Comparison of ENCODE assay signal across 17 cellular contexts in genomic region chr11:27626938-27627586, GRCh38.
DNase-seq lines count a peak whose midpoint lies in the region; ATAC-seq and TF ChIP-seq lines count a peak whose summit lies in the region.
"Had no signal": no experiment of that assay in that cellular context is flagged by ENCODE, and none has a peak within 500 bp of the region (broad histone marks: within the 10 kb centered on the region; RNA-seq: fewer than 3 reads in every experiment).

No MANE protein-coding gene starts in this region.

- H3K9ac ChIP-seq in H9 (ENCODE audit: extremely low read depth, insufficient read length, low read length), result no peak overlapping the region
- H3K9ac ChIP-seq: BLaER1 treated with 17β-estradiol and CSF1 and Interleukin-3, amounts not matched to agents 10 nM and 100 nM had no signal

- H3K4me2 ChIP-seq in H9 (ENCODE audit: insufficient read depth, insufficient read length, low read length), result no peak overlapping the region
- H3K4me2 ChIP-seq: BLaER1 treated with 17β-estradiol and CSF1 and Interleukin-3, amounts not matched to agents 10 nM and 100 nM had no signal

- TF ChIP-seq CTCF in H9 (conservative IDR thresholded peaks at IDR 0.05) (no peak), WTC11 (IDR thresholded peaks at IDR 0.05) (no peak), GM10248 (IDR thresholded peaks at IDR 0.05; ENCODE audit: control extremely low read depth, extremely low read depth, low read depth, missing control alignments) (no peak)

- H2AK5ac ChIP-seq in H9 (ENCODE audit: insufficient read length, low read length), result no peak overlapping the region

- no peaks in the 10 kb centered on the region for H3K27me3 ChIP-seq in H9 (ENCODE audit: insufficient read depth, low read length)
- H3K27me3 ChIP-seq: BLaER1 treated with 17β-estradiol and CSF1 and Interleukin-3, amounts not matched to agents 10 nM and 100 nM had no signal

- H2BK12ac ChIP-seq in H9 (ENCODE audit: insufficient read length, low read depth, low read length), result no peak overlapping the region

- peaks cover 2% of the 10 kb centered on the region for H4K20me1 ChIP-seq in H9 (ENCODE audit: control insufficient read depth, insufficient read depth, insufficient read length)
- H4K20me1 ChIP-seq: BLaER1 treated with 17β-estradiol and CSF1 and Interleukin-3, amounts not matched to agents 10 nM and 100 nM had no signal

- CTCF ChIA-PET in WTC11 (lab: Charles Lee) (interaction anchor here (1.6 to 2.3 kb wide), 3 partner anchors 39 to 90 kb away, joined by 3 to 8 read pairs (median 7); no protein-coding TSS in a partner anchor), GM10248 (lab: Yijun Ruan, JAX) (no interaction called here)

- no peaks in the 10 kb centered on the region for H3K23me2 ChIP-seq in H9 (ENCODE audit: insufficient read length, low read depth, low read length, poor library complexity, severe bottlenecking)

- H3K79me2 ChIP-seq in H9 (ENCODE audit: insufficient read depth, low read length), result peaks cover 2% of the 10 kb centered on the region; the same call in 1 of the 2 replicates

- peak overlapping the region; percentile 16 for H3K27ac ChIP-seq in H9 (ENCODE audit: insufficient read length, low read depth, low read length)
- H3K27ac ChIP-seq: BLaER1 treated with 17β-estradiol and CSF1 and Interleukin-3, amounts not matched to agents 10 nM and 100 nM; HL-60 had no signal

- no peak overlapping the region for H3K4me3 Mint-ChIP-seq in H9
- no peak overlapping the region; the same call in 1 of the 2 replicates for H3K4me3 Mint-ChIP-seq in WTC11
- H3K4me3 Mint-ChIP-seq in stimulated activated memory B cell treated with anti-CD40 and anti-IgM and Interleukin-4, amounts not matched to agents 10 μg/mL and 1 μg/mL and 100 μg/mL, for 72 hours, result no peak overlapping the region
- H3K4me3 Mint-ChIP-seq: B cell; CD8-positive, alpha-beta T cell; IgD-negative memory B cell had no signal

- no peak overlapping the region for H3K14ac ChIP-seq in H9 (ENCODE audit: insufficient read depth, low read length)

- peaks cover 8% of the 10 kb centered on the region for H3K4me1 ChIP-seq in H9 (ENCODE audit: insufficient read depth, low read length)

- no peak overlapping the region for H2BK5ac ChIP-seq in H9 (ENCODE audit: insufficient read length, low read length)

- no peaks in the 10 kb centered on the region for H3K79me1 ChIP-seq in H9 (ENCODE audit: insufficient read depth, low read depth, low read length, poor library complexity, severe bottlenecking)

- H3T11ph ChIP-seq in H9 (ENCODE audit: low read length), result no peak overlapping the region

- H3K9me3 ChIP-seq in H9 (ENCODE audit: control insufficient read depth, low read depth, low read length), result no peaks in the 10 kb centered on the region
- H3K9me3 ChIP-seq: BLaER1 treated with 17β-estradiol and CSF1 and Interleukin-3, amounts not matched to agents 10 nM and 100 nM had no signal

- H3K27ac Mint-ChIP-seq in H9, result peak overlapping the region; percentile 16 to 62 (median 52); a peak in 4 of 7 replicates
- peak overlapping the region; percentile 98 for H3K27ac Mint-ChIP-seq in WTC11
- no peak overlapping the region for H3K27ac Mint-ChIP-seq in stimulated activated memory B cell treated with anti-CD40 and anti-IgM and Interleukin-4, amounts not matched to agents 10 μg/mL and 1 μg/mL and 100 μg/mL, for 72 hours
- H3K27ac Mint-ChIP-seq: B cell; CD8-positive, alpha-beta T cell; IgD-negative memory B cell had no signal

- no peak overlapping the region for H2BK120ac ChIP-seq in H9 (ENCODE audit: low read depth, low read length, poor library complexity, severe bottlenecking)

- H3K36me3 Mint-ChIP-seq in H9 (ENCODE audit: insufficient read depth in 1 of 3, low read depth in 3 of 3) (peaks cover 40 to 90% (median 66%) of the 10 kb centered on the region in 3 experiments), WTC11 (peaks cover 67% of the 10 kb centered on the region)
- no peaks in the 10 kb centered on the region for H3K36me3 Mint-ChIP-seq in stimulated activated memory B cell treated with anti-CD40 and anti-IgM and Interleukin-4, amounts not matched to agents 10 μg/mL and 1 μg/mL and 100 μg/mL, for 72 hours

- no CpG with 5 or more reads among the region's 4 CpGs for WGBS in H9 (ENCODE audit: extremely low coverage, insufficient read length, low lambda C conversion rate)

- no peak overlapping the region for H2AFZ ChIP-seq in H9 (ENCODE audit: low read length)

- H2BK15ac ChIP-seq in H9 (ENCODE audit: low read depth, low read length), result no peak overlapping the region

- H4K91ac ChIP-seq in H9 (ENCODE audit: insufficient read length, low read depth, low read length), result no peak overlapping the region

- H4K8ac ChIP-seq in H9 (replicated peaks; ENCODE audit: insufficient read length, low read depth, low read length), result no peak overlapping the region

- ATAC-seq in WTC11 (peak; percentile 31), GM21619 (IDR thresholded peaks at IDR 0.05; ENCODE audit: unreplicated experiment) (no peak), GM21447 (IDR thresholded peaks at IDR 0.05; ENCODE audit: unreplicated experiment) (no peak)
- ATAC-seq in stimulated activated memory B cell treated with anti-CD40 and anti-IgM and Interleukin-4, amounts not matched to agents 10 μg/mL and 1 μg/mL and 100 μg/mL, for 72 hours, result peak; percentile 24
- ATAC-seq: CD8-positive, alpha-beta T cell had no signal

- H3K27me3 Mint-ChIP-seq in H9 (ENCODE audit: low read depth) (no peaks in the 10 kb centered on the region), WTC11 (ENCODE audit: low read depth) (peaks cover under 1% of the 10 kb centered on the region; the same call in 1 of the 2 replicates)
- H3K27me3 Mint-ChIP-seq in stimulated activated memory B cell treated with anti-CD40 and anti-IgM and Interleukin-4, amounts not matched to agents 10 μg/mL and 1 μg/mL and 100 μg/mL, for 72 hours, result peaks cover under 1% of the 10 kb centered on the region
- H3K27me3 Mint-ChIP-seq: B cell had no signal

- H3K4me1 Mint-ChIP-seq in H9, result peaks cover 50 to 75% of the 10 kb centered on the region in 2 experiments
- H3K4me1 Mint-ChIP-seq in WTC11, result peaks cover 80% of the 10 kb centered on the region
- H3K4me1 Mint-ChIP-seq in stimulated activated memory B cell treated with anti-CD40 and anti-IgM and Interleukin-4, amounts not matched to agents 10 μg/mL and 1 μg/mL and 100 μg/mL, for 72 hours, result peaks cover 6% of the 10 kb centered on the region

- H2BK20ac ChIP-seq in H9 (ENCODE audit: low read depth, low read length, poor library complexity, severe bottlenecking), result no peak overlapping the region

- H3K18ac ChIP-seq in H9 (ENCODE audit: insufficient read length, low read depth, low read length), result no peak overlapping the region

- no peak overlapping the region for H3K4ac ChIP-seq in H9 (ENCODE audit: low read depth, low read length)

- POLR2A ChIA-PET in WTC11 (lab: Charles Lee), result interaction anchor here (0.7 to 2.7 kb wide), 6 partner anchors 9 to 94 kb away, joined by 3 to 13 read pairs (median 5); no protein-coding TSS in a partner anchor
- POLR2A ChIA-PET in GM10248 (lab: Yijun Ruan, JAX), result no interaction called here

- no peak overlapping the region for H4K5ac ChIP-seq in H9 (ENCODE audit: insufficient read length, low read depth, low read length)

- H3K23ac ChIP-seq in H9 (ENCODE audit: insufficient read length, low read depth, low read length), result no peak overlapping the region

- H3K56ac ChIP-seq in H9 (ENCODE audit: insufficient read length, low read depth, low read length), result no peak overlapping the region

- DNase-seq in H9 (peak; percentile 49), WTC11 (ENCODE audit: low spot score) (no peak), kidney glomerular epithelial cell (lab: John Stamatoyannopoulos, UW) (peak; percentile 27), GM10248 (ENCODE audit: extremely low spot score) (no peak)
- DNase-seq: Calu3; CD8-positive, alpha-beta T cell; DMS79 treated with DMSO at 0.1 percent for 48 hours; GF-D8; HCEC 1CT; KBM-7 had no signal

- H3K9me3 Mint-ChIP-seq in H9 (peaks cover 0 to under 1% of the 10 kb centered on the region in 2 experiments; a peak in 2 of 5 replicates), WTC11 (no peaks in the 10 kb centered on the region)
- H3K9me3 Mint-ChIP-seq in stimulated activated memory B cell treated with anti-CD40 and anti-IgM and Interleukin-4, amounts not matched to agents 10 μg/mL and 1 μg/mL and 100 μg/mL, for 72 hours, result no peaks in the 10 kb centered on the region
- H3K9me3 Mint-ChIP-seq: CD8-positive, alpha-beta T cell; IgD-negative memory B cell had no signal

TF ChIP-seq in WTC11, 78 proteins besides CTCF, POLR2A, EP300 and RAD21 (continues in another document):
- TF ChIP-seq SP1 (CRISPR knock-in tag; conservative IDR thresholded peaks at IDR 0.05) (no peak), NFATC4 (CRISPR knock-in tag; IDR thresholded peaks at IDR 0.05) (peak; percentile 87), FOXJ3 (CRISPR knock-in tag; IDR thresholded peaks at IDR 0.05; ENCODE audit: borderline replicate concordance) (no peak), ZNF671 (CRISPR knock-in tag; IDR thresholded peaks at IDR 0.05) (peak; percentile 86; the same call in 1 of the 2 replicates), NFYB (CRISPR knock-in tag; conservative IDR thresholded peaks at IDR 0.05; ENCODE audit: low read depth) (no peak), CREB1 (CRISPR knock-in tag; IDR thresholded peaks at IDR 0.05) (no peak), ZMAT4 (CRISPR knock-in tag; IDR thresholded peaks at IDR 0.05) (peak; percentile 94), FOXP4 (CRISPR knock-in tag; IDR thresholded peaks at IDR 0.05) (no peak)

Comparison
In these comparisons a context has a peak if more than half of its experiments do, and no peak if none do; other contexts are left out.
1. DNase-seq: peak in H9 (single experiment) and kidney glomerular epithelial cell (single experiment); none in WTC11 (single experiment) and GM10248 (single experiment).
2. ATAC-seq: peak in WTC11 (single experiment) and stimulated activated memory B cell treated with anti-CD40 and anti-IgM and Interleukin-4, amounts not matched to agents 10 μg/mL and 1 μg/mL and 100 μg/mL, for 72 hours (single experiment); none in GM21619 (single experiment) and GM21447 (single experiment).